20 cellular contexts compared by ENCODE assay signal in the genomic region with DNA sequence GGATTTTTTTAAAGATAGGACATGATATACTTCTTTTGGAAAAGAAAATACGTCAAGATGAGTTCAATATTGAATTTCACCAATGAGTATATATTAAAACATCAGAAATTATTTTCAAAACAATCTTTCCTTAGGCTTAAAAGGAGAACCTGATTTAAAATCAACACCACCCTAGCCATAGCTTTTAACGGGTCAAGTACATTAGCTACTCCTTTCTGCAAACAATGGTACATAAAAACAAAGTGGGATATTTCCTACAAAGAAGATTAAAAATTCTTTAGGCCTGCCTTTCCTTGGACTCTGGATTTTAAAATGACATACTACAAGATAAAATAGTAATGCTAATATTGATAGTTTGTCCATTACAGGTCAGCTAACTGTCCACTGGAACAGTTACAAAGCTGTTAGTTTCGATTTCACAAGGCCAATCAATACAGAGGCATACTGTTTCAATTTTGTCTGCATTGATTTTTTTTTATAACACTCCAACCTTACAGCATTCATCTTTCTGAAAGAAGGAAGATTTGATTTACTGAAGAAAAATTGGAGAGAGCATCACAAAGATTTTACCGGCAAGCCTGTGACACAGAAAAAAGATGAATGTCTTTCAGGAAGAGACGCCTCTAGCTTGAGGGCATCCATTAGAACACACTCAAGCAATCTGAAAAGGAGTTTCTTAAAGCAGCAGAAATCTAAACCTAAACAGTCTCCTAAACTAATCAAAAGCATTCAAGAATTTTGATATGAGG.
DNase-seq lines count a peak whose midpoint lies in the region; ATAC-seq and TF ChIP-seq lines count a peak whose summit lies in the region.
"Had no signal": no experiment of that assay in that cellular context is flagged by ENCODE, and none has a peak within 500 bp of the region (broad histone marks: within the 10 kb centered on the region; RNA-seq: fewer than 3 reads in every experiment).

No MANE protein-coding gene starts in this region.

- no peaks in the 10 kb centered on the region for H3K9me3 ChIP-seq in BE2C
- H3K9me3 ChIP-seq in SK-N-MC (ENCODE audit: low read depth, low read length), result no peaks in the 10 kb centered on the region
- H3K9me3 ChIP-seq in neuronal stem cell (replicated peaks in 1 of 2; ENCODE audit: control insufficient read depth in 2 of 2, insufficient read depth in 1 of 2, low read depth in 1 of 2, low read length in 2 of 2), result no peaks in the 10 kb centered on the region
- H3K9me3 ChIP-seq: esophagus muscularis mucosa, Peyer's patch, spleen had no signal

- no peak overlapping the region for H3K14ac ChIP-seq in neuronal stem cell (ENCODE audit: low read length)

- H3K23ac ChIP-seq in neuronal stem cell (ENCODE audit: low read depth, low read length, poor library complexity), result no peak overlapping the region

- H3K27ac ChIP-seq in SK-N-MC (no peak overlapping the region), epithelial cell of prostate (peak overlapping the region; percentile 5), neuronal stem cell (replicated peaks; ENCODE audit: low read length) (no peak overlapping the region)
- H3K27ac ChIP-seq: coronary artery, esophagus muscularis mucosa, Peyer's patch, spleen had no signal

- no peak overlapping the region for H2AK5ac ChIP-seq in neuronal stem cell (ENCODE audit: low read depth, low read length)

- no peak overlapping the region for H3K4ac ChIP-seq in neuronal stem cell (ENCODE audit: low read length)

- no peak for ATAC-seq in left ventricle myocardium superior
- ATAC-seq: stimulated activated naive CD8-positive, alpha-beta T cell treated with anti-CD3 and anti-CD28 coated beads, Interleukin-15, amount 100 ng/mL, for 72 hours had no signal

- no peak overlapping the region for H2BK15ac ChIP-seq in neuronal stem cell (ENCODE audit: low read length)

- peaks cover 16% of the 10 kb centered on the region for H3K4me1 ChIP-seq in BE2C
- H3K4me1 ChIP-seq in neuronal stem cell (ENCODE audit: control insufficient read depth in 2 of 2, insufficient read depth in 1 of 2, low read depth in 1 of 2, low read length in 2 of 2), result peaks cover 2 to 6% of the 10 kb centered on the region in 2 donors
- H3K4me1 ChIP-seq: esophagus muscularis mucosa, spleen had no signal

- H3K27me3 ChIP-seq in BE2C, result no peaks in the 10 kb centered on the region
- no peaks in the 10 kb centered on the region for H3K27me3 ChIP-seq in neuronal stem cell (ENCODE audit: control insufficient read depth in 3 of 3, insufficient read depth in 3 of 3, low read depth in 1 of 3, low read length in 3 of 3)
- H3K27me3 ChIP-seq: esophagus muscularis mucosa, Peyer's patch, spleen had no signal

- peak overlapping the region; percentile 59 for H3K4me3 ChIP-seq in BE2C (ENCODE audit: low read depth, low read length)
- peak overlapping the region; percentile 23 for H3K4me3 ChIP-seq in SK-N-MC
- no peak overlapping the region for H3K4me3 ChIP-seq in neuronal stem cell (ENCODE audit: low read length in 2 of 2)
- H3K4me3 ChIP-seq: coronary artery, Peyer's patch, spleen had no signal

- no peak overlapping the region for H2BK120ac ChIP-seq in neuronal stem cell (ENCODE audit: low read depth, low read length)

- no peak for TF ChIP-seq CTCF in BE2C (IDR thresholded peaks at IDR 0.05; ENCODE audit: low read depth, low read length)

- H3K9ac ChIP-seq in SK-N-MC (ENCODE audit: insufficient read length), result no peak overlapping the region
- no peak overlapping the region for H3K9ac ChIP-seq in neuronal stem cell (ENCODE audit: low read depth, low read length, poor library complexity)

- H3K18ac ChIP-seq in neuronal stem cell (ENCODE audit: low read length), result no peak overlapping the region

- no peaks in the 10 kb centered on the region for H3K79me1 ChIP-seq in neuronal stem cell (ENCODE audit: low read depth, low read length)

- no peak overlapping the region for H2BK12ac ChIP-seq in neuronal stem cell (ENCODE audit: low read length)

- no peak overlapping the region for H3K4me2 ChIP-seq in neuronal stem cell (ENCODE audit: insufficient read depth, low read length, poor library complexity, severe bottlenecking)

- DNase-seq in BE2C (no peak), SK-N-MC (ENCODE audit: low read depth, low spot score) (no peak), epithelial cell of prostate (ENCODE audit: low read depth, low spot score) (no peak), midbrain (lab: John Stamatoyannopoulos, UW) (peak; percentile 58), neuronal stem cell (ENCODE audit: low spot score) (no peak), Kasumi-1 (lab: John Stamatoyannopoulos, UW) (no peak), left ventricle myocardium superior (no peak)
- DNase-seq in activated CD4-positive, alpha-beta T cell treated with anti-CD3 and anti-CD28 coated beads, Interleukin-2, amount 50 U/mL, for 4 hours, result no peak
- DNase-seq: activated CD4-positive, CD25-positive, alpha-beta regulatory T cell treated with anti-CD3 and anti-CD28 coated beads, Interleukin-2, amount 50 U/mL, for 72 hours; activated T-cell treated with anti-CD3 and anti-CD28 coated beads, Interleukin-2, amount 50 U/mL, for 1 hour; HCEC 1CT; KBM-7; mesendoderm; NCI-H1694; NCI-H526 treated with DMSO at 0.1 percent for 48 hours; Peyer's patch; spleen; stimulated activated naive CD8-positive, alpha-beta T cell treated with anti-CD3 and anti-CD28 coated beads, Interleukin-15, amount 100 ng/mL, for 72 hours had no signal

- no peak overlapping the region for H4K91ac ChIP-seq in neuronal stem cell (ENCODE audit: low read depth, low read length, poor library complexity)

- no peak overlapping the region for H2BK5ac ChIP-seq in neuronal stem cell (ENCODE audit: low read length)

- H3K36me3 ChIP-seq in BE2C (no peaks in the 10 kb centered on the region), SK-N-MC (ENCODE audit: insufficient read depth, low read length) (peaks cover 2% of the 10 kb centered on the region; the same call in 1 of the 2 replicates), neuronal stem cell (replicated peaks in 1 of 2; ENCODE audit: control insufficient read depth in 2 of 2, insufficient read depth in 2 of 2, low read length in 2 of 2) (no peaks in the 10 kb centered on the region)
- H3K36me3 ChIP-seq: esophagus muscularis mucosa, Peyer's patch had no signal

- no CpG with 5 or more reads among the region's 5 CpGs for WGBS in neuronal stem cell (ENCODE audit: extremely low coverage in 2 of 2, insufficient read length in 2 of 2, insufficient replicate concordance in 1 of 2), 2 donors

- H2AFZ ChIP-seq in neuronal stem cell (ENCODE audit: low read length), result no peak overlapping the region

- no peak overlapping the region for H4K8ac ChIP-seq in neuronal stem cell (ENCODE audit: low read depth, low read length)

- intact Hi-C loops in left ventricle myocardium superior (cut with micrococcal nuclease), result no loop called here

Comparison
In these comparisons a context has a peak if more than half of its experiments do, and no peak if none do; other contexts are left out.
1. H3K4me3 ChIP-seq: peak in BE2C (single experiment) and SK-N-MC (single experiment); none in neuronal stem cell (0 of 2).